11 cellular contexts compared by ENCODE assay signal in the genomic region with DNA sequence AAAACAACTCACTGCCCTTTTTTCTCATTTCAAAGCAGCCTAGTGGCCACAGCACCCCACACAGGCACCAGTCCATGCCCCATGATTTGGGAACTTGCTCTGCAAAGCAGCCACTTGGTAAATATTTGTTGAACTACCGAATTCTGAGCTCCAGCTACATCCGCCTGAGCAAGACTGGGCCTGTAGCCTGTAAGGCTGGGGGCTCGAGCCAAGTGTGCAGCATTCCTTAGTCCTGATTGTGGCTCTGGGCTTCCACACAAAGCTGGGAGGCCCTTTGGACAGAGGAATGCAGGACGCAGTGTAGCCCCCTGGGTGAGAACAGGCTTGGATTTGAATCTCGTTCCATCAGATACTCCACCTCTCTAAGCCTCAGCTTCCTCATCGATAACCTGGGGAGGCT.
DNase-seq lines count a peak whose midpoint lies in the region; ATAC-seq and TF ChIP-seq lines count a peak whose summit lies in the region.
"Had no signal": no experiment of that assay in that cellular context is flagged by ENCODE, and none has a peak within 500 bp of the region (broad histone marks: within the 10 kb centered on the region; RNA-seq: fewer than 3 reads in every experiment).

No MANE protein-coding gene starts in this region.

- H3K4me3 ChIP-seq in skeletal muscle cell (ENCODE audit: low read depth, low read length): no peak overlapping the region

- H3K27ac ChIP-seq in C4-2B: peak overlapping the region; percentile 85

- TF ChIP-seq CTCF in C4-2B (conservative IDR thresholded peaks at IDR 0.05): no peak; the same call in 1 of the 2 replicates

- ATAC-seq in left ventricle myocardium superior (peak; percentile 85), HG03469 (IDR thresholded peaks at IDR 0.05; ENCODE audit: unreplicated experiment) (no peak), GM21381 (IDR thresholded peaks at IDR 0.05; ENCODE audit: unreplicated experiment) (no peak), GM21723 (IDR thresholded peaks at IDR 0.05; ENCODE audit: unreplicated experiment) (no peak)
- no peak for ATAC-seq in stimulated activated naive CD8-positive, alpha-beta T cell treated with anti-CD3 and anti-CD28 coated beads, Interleukin-15, Interleukin-2, amounts not matched to agents 100 U/mL and 50 U/mL, for 24 hours

- intact Hi-C loops in left ventricle myocardium superior (cut with micrococcal nuclease): no loop called here

- DNase-seq in T47D (ENCODE audit: low read depth in 1 of 2, low spot score in 1 of 2) (peak; percentile 46 to 98), left ventricle myocardium superior (peak; percentile 74), skeletal muscle cell (ENCODE audit: low read depth) (peak; percentile 51)
- no peak for DNase-seq in stimulated activated naive CD8-positive, alpha-beta T cell treated with anti-CD3 and anti-CD28 coated beads, Interleukin-15, Interleukin-2, amounts not matched to agents 100 U/mL and 50 U/mL, for 24 hours
- DNase-seq: activated CD4-positive, alpha-beta memory T cell treated with anti-CD3 and anti-CD28 coated beads for 36 hours; activated naive CD4-positive, alpha-beta T cell treated with anti-CD3 and anti-CD28 coated beads, Interleukin-2, amount 50 U/mL, for 16 hours; NCI-H2171 treated with DMSO at 0.1 percent for 48 hours had no signal

- in situ Hi-C loops in T47D (cut with HindIII; ENCODE audit: low pct_unique_long_range_greater_than_20kb, low sequenced_read_pairs): no loop called here
